ENCODE assay signal across 9 cellular contexts in genomic region chrX:74450803-74451449, GRCh38. TPM values are rescaled to one million over a fixed set of nuclear protein-coding genes. Genes with fewer than 3 reads are reported as not detected.
DNase-seq lines count a peak whose midpoint lies in the region; ATAC-seq, FAIRE-seq and TF ChIP-seq lines count a peak whose summit lies in the region.
"Had no signal": no experiment of that assay in that cellular context is flagged by ENCODE, and none has a peak within 500 bp of the region (broad histone marks: within the 10 kb centered on the region; RNA-seq: fewer than 3 reads in every experiment).

No MANE protein-coding gene starts in this region.

- dilution Hi-C loops in keratinocyte (cut with MboI; ENCODE audit: extremely low pct_ligation_motif_present, low sequenced_read_pairs) = no loop called here

- H3K9ac ChIP-seq in keratinocyte (ENCODE audit: control insufficient read depth, extremely low read depth, insufficient read depth, low read length) (no peak overlapping the region), mesendoderm (ENCODE audit: low read length) (no peak overlapping the region)

- H3K79me2 ChIP-seq in keratinocyte (ENCODE audit: control insufficient read depth, insufficient read depth, low read length) = no peaks in the 10 kb centered on the region
- H3K79me2 ChIP-seq in mesendoderm (ENCODE audit: control insufficient read depth, insufficient read depth, low read length) = no peaks in the 10 kb centered on the region

- H3K4me1 Mint-ChIP-seq in activated T-helper 17 cell treated with anti-CD3 and anti-CD28 coated beads, Interleukin-2, amount 50 U/mL, for 72 hours = peaks cover 13% of the 10 kb centered on the region

- H3K18ac ChIP-seq in mesendoderm (ENCODE audit: low read length) = no peak overlapping the region

- H2BK120ac ChIP-seq in mesendoderm (ENCODE audit: low read depth, low read length) = no peak overlapping the region

- H3K4me1 ChIP-seq in keratinocyte (ENCODE audit: control insufficient read depth, extremely low read depth, insufficient read depth, low read length) (peaks cover 53% of the 10 kb centered on the region), mesendoderm (ENCODE audit: control insufficient read depth, low read depth, low read length) (no peaks in the 10 kb centered on the region)

- no peak overlapping the region for H3K4ac ChIP-seq in mesendoderm (ENCODE audit: low read depth, low read length)

- H3K4me3 ChIP-seq in keratinocyte (ENCODE audit: control insufficient read depth in 2 of 3, extremely low read depth in 1 of 3, insufficient read depth in 2 of 3, low read depth in 1 of 3, low read length in 3 of 3) (no peak overlapping the region), mesendoderm (ENCODE audit: low read length) (no peak overlapping the region)

- no peak overlapping the region for H3K23ac ChIP-seq in mesendoderm (ENCODE audit: low read length)

- no peak overlapping the region for H4K5ac ChIP-seq in mesendoderm (ENCODE audit: low read length)

- H4K8ac ChIP-seq in mesendoderm (ENCODE audit: low read depth, low read length) = no peak overlapping the region

- peaks cover 2% of the 10 kb centered on the region for H3K27me3 ChIP-seq in keratinocyte (ENCODE audit: control insufficient read depth, extremely low read depth, insufficient read depth, low read length)
- no peaks in the 10 kb centered on the region for H3K27me3 ChIP-seq in mesendoderm (ENCODE audit: insufficient read depth, low read length, poor library complexity)

- no peaks in the 10 kb centered on the region for H3K9me3 Mint-ChIP-seq in activated T-helper 17 cell treated with anti-CD3 and anti-CD28 coated beads, Interleukin-2, amount 50 U/mL, for 72 hours

- no peaks in the 10 kb centered on the region for H4K20me1 ChIP-seq in keratinocyte (ENCODE audit: control insufficient read depth, extremely low read depth, insufficient read depth, low read length)

- H3K9me1 ChIP-seq in keratinocyte (ENCODE audit: control insufficient read depth, extremely low read depth, insufficient read depth, low read length) = no peaks in the 10 kb centered on the region

- peak overlapping the region; percentile 22 for H3K4me2 ChIP-seq in keratinocyte (ENCODE audit: control insufficient read depth, extremely low read depth, insufficient read depth, low read depth, low read length)
- H3K4me2 ChIP-seq in mesendoderm (ENCODE audit: low read length) = no peak overlapping the region

- no peak overlapping the region for H2AK5ac ChIP-seq in mesendoderm (ENCODE audit: low read length)

- H3K9me3 ChIP-seq in keratinocyte (ENCODE audit: control insufficient read depth, low read depth, low read length) = no peaks in the 10 kb centered on the region

- no peak for TF ChIP-seq CTCF in keratinocyte (optimal IDR thresholded peaks at IDR 0.05 in 1 of 3, IDR thresholded peaks at IDR 0.05 in 1 of 3, conservative IDR thresholded peaks at IDR 0.05 in 1 of 3; ENCODE audit: extremely low read depth in 1 of 3, insufficient read depth in 2 of 3, low read length in 3 of 3)

- H2BK15ac ChIP-seq in mesendoderm (replicated peaks; ENCODE audit: low read depth) = no peak overlapping the region

- H3K4me3 Mint-ChIP-seq in activated T-helper 17 cell treated with anti-CD3 and anti-CD28 coated beads, Interleukin-2, amount 50 U/mL, for 72 hours = peak overlapping the region; percentile 59

- H3K36me3 ChIP-seq in keratinocyte (ENCODE audit: control insufficient read depth in 2 of 2, extremely low read depth in 1 of 2, insufficient read depth in 2 of 2, low read length in 2 of 2) = no peaks in the 10 kb centered on the region
- H3K36me3 ChIP-seq in mesendoderm (ENCODE audit: control insufficient read depth, insufficient read depth, low read length) = no peaks in the 10 kb centered on the region

- H3K27ac Mint-ChIP-seq in activated T-helper 17 cell treated with anti-CD3 and anti-CD28 coated beads, Interleukin-2, amount 50 U/mL, for 72 hours = peak overlapping the region; percentile 94

- no peaks in the 10 kb centered on the region for H3K27me3 Mint-ChIP-seq in activated T-helper 17 cell treated with anti-CD3 and anti-CD28 coated beads, Interleukin-2, amount 50 U/mL, for 72 hours

- ATAC-seq in activated T-helper 17 cell treated with anti-CD3 and anti-CD28 coated beads, Interleukin-2, amount 50 U/mL, for 72 hours (replicated peaks) = peak; percentile 89
- ATAC-seq in GM18907 (IDR thresholded peaks at IDR 0.05; ENCODE audit: unreplicated experiment) = no peak

- FAIRE-seq in keratinocyte (lab: Jason Lieb, UNC) = peak; percentile 69

- DNase-seq in AG08396 (ENCODE audit: low spot score) (peak; percentile 65), HPDE6-E6E7 (ENCODE audit: extremely low spot score) (peak; percentile 54), keratinocyte (ENCODE audit: low read depth, low spot score) (peak; percentile 56), NCI-H345 (lab: John Stamatoyannopoulos, UW) (no peak), mesendoderm (no peak), GOT3 (lab: John Stamatoyannopoulos, UW) (no peak)
- DNase-seq: NCI-H1930 had no signal

- H2AFZ ChIP-seq in keratinocyte (ENCODE audit: control insufficient read depth, low read length) = no peak overlapping the region

- H3K56ac ChIP-seq in mesendoderm (ENCODE audit: low read length) = no peak overlapping the region

- WGBS in mesendoderm (ENCODE audit: extremely low coverage, insufficient coverage, low lambda C conversion rate) = no CpG with 5 or more reads among the region's 1 CpG

- H3K27ac ChIP-seq in keratinocyte (ENCODE audit: control insufficient read depth, insufficient read depth, low read length) (peak overlapping the region; percentile 79), mesendoderm (ENCODE audit: low read depth, low read length) (no peak overlapping the region)

- no peak overlapping the region for H2BK5ac ChIP-seq in mesendoderm (ENCODE audit: low read length)

- peaks cover 5% of the 10 kb centered on the region for H3K36me3 Mint-ChIP-seq in activated T-helper 17 cell treated with anti-CD3 and anti-CD28 coated beads, Interleukin-2, amount 50 U/mL, for 72 hours (ENCODE audit: low read depth)

- no peaks in the 10 kb centered on the region for H3K79me1 ChIP-seq in mesendoderm (ENCODE audit: low read length)

RNA-seq across cellular contexts. Expression of gene SLC16A2, which starts 29.6 kb away (rescaled TPM):
- total RNA-seq in activated T-helper 17 cell treated with anti-CD3 and anti-CD28 coated beads, Interleukin-2, amount 50 U/mL, for 72 hours = 1 to 10 TPM in 1 of 2 donors, under 1 TPM in 1; 0.11 to 1.5 TPM
- polyA plus RNA-seq in keratinocyte = 38.4 to 50.7 TPM (median 44.5 TPM) in 3 replicates
- polyA plus RNA-seq in keratinocyte (2011; ENCODE audit: low read depth) = 2.6 TPM
- polyA plus RNA-seq in keratinocyte (2011; cell fraction: cytosol; rRNA removed) = 37.8 and 48.9 TPM in 2 replicates
- 101 and 109 TPM in 2 replicates for polyA plus RNA-seq in keratinocyte (2011; cell fraction: nucleus; rRNA removed)
- 15.5 and 31.5 TPM in 2 replicates for polyA plus RNA-seq in keratinocyte (2012; ENCODE audit: low replicate concordance)
- polyA minus RNA-seq in keratinocyte = 62.7 to 90.5 TPM (median 64.4 TPM) in 3 replicates
- 54.5 TPM for polyA minus RNA-seq in keratinocyte (2011; cell fraction: cytosol; rRNA and poly(A)+ RNA removed)
- polyA minus RNA-seq in keratinocyte (2011; cell fraction: nucleus; rRNA and poly(A)+ RNA removed) = 84.2 and 102 TPM in 2 replicates
- 11.1 TPM for polyA plus RNA-seq in mesendoderm (2013, experiment 1 of 2)
- polyA plus RNA-seq in mesendoderm (2013, experiment 2 of 2) = 11.2 TPM

Comparison
In these comparisons a context has a peak if more than half of its experiments do, and no peak if none do; other contexts are left out.
1. DNase-seq: peak in AG08396 (single experiment), HPDE6-E6E7 (single experiment) and keratinocyte (single experiment); none in NCI-H345 (single experiment), mesendoderm (single experiment) and GOT3 (single experiment).